8 cellular contexts compared by ENCODE assay signal in the genomic region with DNA sequence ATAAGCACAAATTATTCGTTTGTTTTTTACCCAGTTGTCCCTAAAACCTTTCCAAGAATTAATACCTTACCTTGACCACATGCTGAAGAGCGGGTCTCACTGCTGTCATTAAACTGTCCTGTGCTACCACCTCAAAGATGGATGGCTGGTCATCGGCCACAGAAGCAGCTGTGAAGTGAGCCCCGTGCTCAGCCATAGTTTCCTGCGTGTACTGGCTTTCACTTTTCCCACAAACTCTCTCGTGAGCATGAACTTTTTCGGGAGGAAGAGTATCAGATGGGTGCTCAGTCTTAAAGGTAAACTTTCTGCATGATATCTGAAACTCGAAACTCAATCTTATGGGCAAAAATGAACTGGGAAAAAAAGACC. TPM values are rescaled to one million over a fixed set of nuclear protein-coding genes. Genes with fewer than 3 reads are reported as not detected.
DNase-seq lines count a peak whose midpoint lies in the region; ATAC-seq and TF ChIP-seq lines count a peak whose summit lies in the region.

No MANE protein-coding gene starts in this region.

- no peaks in the 10 kb centered on the region for H3K27me3 Mint-ChIP-seq in activated CD4-positive, alpha-beta T cell treated with anti-CD3 and anti-CD28 coated beads for 36 hours

- H3K36me3 Mint-ChIP-seq in activated CD4-positive, alpha-beta T cell treated with anti-CD3 and anti-CD28 coated beads for 36 hours (ENCODE audit: low read depth): peaks cover 8% of the 10 kb centered on the region

- H3K36me3 ChIP-seq in WERI-Rb-1 (peaks cover 11% of the 10 kb centered on the region), prostate gland (no peaks in the 10 kb centered on the region)

- no peak for ATAC-seq in activated CD4-positive, alpha-beta T cell treated with anti-CD3 and anti-CD28 coated beads for 36 hours
- no peak for ATAC-seq in HG02981 (IDR thresholded peaks at IDR 0.05; ENCODE audit: unreplicated experiment)

- peak overlapping the region; percentile 98 for H3K27ac Mint-ChIP-seq in activated CD4-positive, alpha-beta T cell treated with anti-CD3 and anti-CD28 coated beads for 36 hours

- DNase-seq in activated CD4-positive, alpha-beta T cell treated with anti-CD3 and anti-CD28 coated beads for 36 hours: no peak
- DNase-seq in activated CD4-positive, alpha-beta T cell treated with anti-CD3 and anti-CD28 coated beads for 48 hours: no peak
- no peak for DNase-seq in WERI-Rb-1
- peak in 1 of 2 donors; percentile 38 for DNase-seq in foreskin fibroblast
- no peak for DNase-seq in prostate gland (ENCODE audit: low spot score)
- no peak for DNase-seq in NCI-H1694 (lab: John Stamatoyannopoulos, UW)
- DNase-seq in stimulated activated CD8-positive, alpha-beta memory T cell treated with anti-CD3 and anti-CD28 coated beads, Interleukin-4, amount 100 ng/mL, for 48 hours: no peak

- TF ChIP-seq CTCF in WERI-Rb-1 (IDR thresholded peaks at IDR 0.05; ENCODE audit: low read depth, low read length) (no peak), foreskin fibroblast (IDR thresholded peaks at IDR 0.05; ENCODE audit: low read depth, low read length) (no peak), prostate gland (IDR thresholded peaks at IDR 0.05) (no peak)

- H3K9me3 ChIP-seq in WERI-Rb-1 (ENCODE audit: severe bottlenecking) (no peaks in the 10 kb centered on the region), prostate gland (no peaks in the 10 kb centered on the region)

- CTCF ChIA-PET in activated CD4-positive, alpha-beta T cell treated with anti-CD3 and anti-CD28 coated beads for 36 hours (lab: Charles Lee): interaction anchor here (1.2 to 1.8 kb wide), 7 partner anchors 9 to 265 kb away, joined by 3 to 6 read pairs (median 4); partner anchors contain the start of gene AP2B1

- intact Hi-C loops in activated CD4-positive, alpha-beta T cell treated with anti-CD3 and anti-CD28 coated beads for 36 hours (cut with DNase I, micrococcal nuclease): loop anchor here (1.0 to 5.0 kb wide), 8 partner anchors 9 to 491 kb away; partner anchors contain the start of genes AP2B1 (in 2 of the 2), NLE1 (in 1 of the 2), SLFN5 (in 1 of the 2) and TAF15 (in 1 of the 2)
- intact Hi-C loops in prostate gland (cut with DNase I): loop anchor here (1.0 to 5.0 kb wide), 2 partner anchors 9 to 1321 kb away; partner anchors contain the start of genes AP2B1 and CCL2

- no peak for TF ChIP-seq POLR2A in prostate gland (IDR thresholded peaks at IDR 0.05)

- H3K4me3 ChIP-seq in WERI-Rb-1 (ENCODE audit: low read depth, low read length) (peak overlapping the region; percentile 88), foreskin fibroblast (ENCODE audit: low read depth in 1 of 2, low read length in 2 of 2) (peak overlapping the region; percentile 93 to 97), prostate gland (peak overlapping the region; percentile 57 to 58)

- H3K4me1 ChIP-seq in prostate gland (replicated peaks): no peaks in the 10 kb centered on the region

- H3K27ac ChIP-seq in WERI-Rb-1 (peak overlapping the region; percentile 92; the same call in 1 of the 2 replicates), prostate gland (peak overlapping the region; percentile 73 to 79)

- 3% methylated on average over 8 of the region's 8 CpGs for WGBS in prostate gland

- H3K9me3 Mint-ChIP-seq in activated CD4-positive, alpha-beta T cell treated with anti-CD3 and anti-CD28 coated beads for 36 hours (ENCODE audit: low read depth): no peaks in the 10 kb centered on the region

- POLR2A ChIA-PET in activated CD4-positive, alpha-beta T cell treated with anti-CD3 and anti-CD28 coated beads for 36 hours (lab: Charles Lee): interaction anchor here (0.6 to 1.8 kb wide), 6 partner anchors 9 to 41 kb away, joined by 3 to 10 read pairs (median 6); partner anchors contain the start of gene AP2B1

- H3K4me3 Mint-ChIP-seq in activated CD4-positive, alpha-beta T cell treated with anti-CD3 and anti-CD28 coated beads for 36 hours: peak overlapping the region; percentile 96

- H3K27me3 ChIP-seq in WERI-Rb-1 (ENCODE audit: insufficient read depth, low read depth, severe bottlenecking) (no peaks in the 10 kb centered on the region), prostate gland (replicated peaks; ENCODE audit: insufficient read depth) (no peaks in the 10 kb centered on the region)

- peaks cover 23% of the 10 kb centered on the region for H3K4me1 Mint-ChIP-seq in activated CD4-positive, alpha-beta T cell treated with anti-CD3 and anti-CD28 coated beads for 36 hours

RNA-seq across cellular contexts. Expression of gene PEX12, which starts 0.6 kb away (rescaled TPM):
- total RNA-seq in activated CD4-positive, alpha-beta T cell treated with anti-CD3 and anti-CD28 coated beads for 36 hours: 1 to 10 TPM; 5.7 to 6.1 TPM
- total RNA-seq in prostate gland: 10 to 100 TPM in 1 of 2 donors, 1 to 10 TPM in 1; 9.4 to 11.6 TPM

RNA-seq across cellular contexts. Expression of gene AP2B1, which starts 9.3 kb away (rescaled TPM):
- 100 to 1,000 TPM; 166 to 184 TPM for total RNA-seq in activated CD4-positive, alpha-beta T cell treated with anti-CD3 and anti-CD28 coated beads for 36 hours
- total RNA-seq in prostate gland: 10 to 100 TPM; 66.8 to 92.9 TPM

RNA-seq across cellular contexts. Expression of gene SLFN14, which starts 17.2 kb away (rescaled TPM):
- not detected for total RNA-seq in activated CD4-positive, alpha-beta T cell treated with anti-CD3 and anti-CD28 coated beads for 36 hours
- total RNA-seq in prostate gland: not detected

RNA-seq across cellular contexts. Expression of gene SLFN12L, which starts 40.3 kb away (rescaled TPM):
- 10 to 100 TPM; 23.3 to 23.7 TPM for total RNA-seq in activated CD4-positive, alpha-beta T cell treated with anti-CD3 and anti-CD28 coated beads for 36 hours
- 1 to 10 TPM in 1 of 2 donors, under 1 TPM in 1; 0.23 to 1.2 TPM for total RNA-seq in prostate gland
